8 cellular contexts compared by ENCODE assay signal in genomic region chr14:23182372-23183014, GRCh38. TPM values are rescaled to one million over a fixed set of nuclear protein-coding genes. Genes with fewer than 3 reads are reported as not detected.
DNase-seq lines count a peak whose midpoint lies in the region; ATAC-seq and TF ChIP-seq lines count a peak whose summit lies in the region.

No MANE protein-coding gene starts in this region.

- DNase-seq in activated T-helper 1 cell treated with Interleukin-2 at 50 U/mL for 16 hours (ENCODE audit: low read depth), result peak; percentile 7
- no peak for DNase-seq in activated T-helper 1 cell treated with anti-CD3 and anti-CD28 coated beads, Interleukin-12 subunit alpha, Interleukin-12 subunit beta, Interleukin-2, Interleukin-4 antibody, amounts not matched to agents 30 ng/mL and 10 ng/mL and 1 ng/mL, durations not matched to agents 14 hours and 24 hours and 36 hours (ENCODE audit: low spot score)
- peak; percentile 49 for DNase-seq in activated CD8-positive, alpha-beta memory T cell treated with anti-CD3 and anti-CD28 coated beads, Interleukin-2, amount 10 ng/mL, durations not matched to agents 7 days and 5 days
- DNase-seq in foreskin fibroblast, result no peak
- DNase-seq in neural progenitor cell (ENCODE audit: low spot score), result peak; percentile 88
- no peak for DNase-seq in dermis blood vessel endothelial cell

- H4K20me1 ChIP-seq in neural progenitor cell (ENCODE audit: low read depth), result no peaks in the 10 kb centered on the region

- peak overlapping the region; percentile 77 for H3K4me2 ChIP-seq in neural progenitor cell

- H3K36me3 Mint-ChIP-seq in activated T-helper 1 cell treated with anti-CD3 and anti-CD28 coated beads, Interleukin-12 subunit alpha, Interleukin-12 subunit beta, Interleukin-2, Interleukin-4 antibody, amounts not matched to agents 30 ng/mL and 10 ng/mL and 1 ng/mL, durations not matched to agents 14 hours and 24 hours and 36 hours (ENCODE audit: low read depth), result no peaks in the 10 kb centered on the region
- no peaks in the 10 kb centered on the region for H3K36me3 Mint-ChIP-seq in activated CD8-positive, alpha-beta memory T cell treated with anti-CD3 and anti-CD28 coated beads, Interleukin-2, amount 10 ng/mL, durations not matched to agents 7 days and 5 days
- H3K36me3 Mint-ChIP-seq in neural progenitor cell, result peaks cover 2% of the 10 kb centered on the region

- peak; percentile 82 for ATAC-seq in activated CD8-positive, alpha-beta memory T cell treated with anti-CD3 and anti-CD28 coated beads, Interleukin-2, amount 10 ng/mL, durations not matched to agents 7 days and 5 days
- ATAC-seq in GM19395 (IDR thresholded peaks at IDR 0.05; ENCODE audit: unreplicated experiment), result no peak

- H3K27me3 Mint-ChIP-seq in activated T-helper 1 cell treated with anti-CD3 and anti-CD28 coated beads, Interleukin-12 subunit alpha, Interleukin-12 subunit beta, Interleukin-2, Interleukin-4 antibody, amounts not matched to agents 30 ng/mL and 10 ng/mL and 1 ng/mL, durations not matched to agents 14 hours and 24 hours and 36 hours (ENCODE audit: insufficient read depth), result peaks cover 35% of the 10 kb centered on the region
- peaks cover 39% of the 10 kb centered on the region for H3K27me3 Mint-ChIP-seq in activated CD8-positive, alpha-beta memory T cell treated with anti-CD3 and anti-CD28 coated beads, Interleukin-2, amount 10 ng/mL, durations not matched to agents 7 days and 5 days
- H3K27me3 Mint-ChIP-seq in neural progenitor cell (ENCODE audit: insufficient read depth, low read depth), result peaks cover 3% of the 10 kb centered on the region

- H3K27ac ChIP-seq in neural progenitor cell, result no peak overlapping the region
- no peak overlapping the region for H3K27ac ChIP-seq in urinary bladder (ENCODE audit: low read depth)

- no peak overlapping the region for H3K4me3 Mint-ChIP-seq in activated T-helper 1 cell treated with anti-CD3 and anti-CD28 coated beads, Interleukin-12 subunit alpha, Interleukin-12 subunit beta, Interleukin-2, Interleukin-4 antibody, amounts not matched to agents 30 ng/mL and 10 ng/mL and 1 ng/mL, durations not matched to agents 14 hours and 24 hours and 36 hours
- no peak overlapping the region for H3K4me3 Mint-ChIP-seq in activated CD8-positive, alpha-beta memory T cell treated with anti-CD3 and anti-CD28 coated beads, Interleukin-2, amount 10 ng/mL, durations not matched to agents 7 days and 5 days
- H3K4me3 Mint-ChIP-seq in neural progenitor cell, result no peak overlapping the region

- no peaks in the 10 kb centered on the region for H3K27me3 ChIP-seq in neural progenitor cell

- no peak for TF ChIP-seq CTCF in foreskin fibroblast (IDR thresholded peaks at IDR 0.05; ENCODE audit: low read depth, low read length)
- no peak for TF ChIP-seq CTCF in neural progenitor cell (IDR thresholded peaks at IDR 0.05)

- no peaks in the 10 kb centered on the region for H3K4me1 Mint-ChIP-seq in activated T-helper 1 cell treated with anti-CD3 and anti-CD28 coated beads, Interleukin-12 subunit alpha, Interleukin-12 subunit beta, Interleukin-2, Interleukin-4 antibody, amounts not matched to agents 30 ng/mL and 10 ng/mL and 1 ng/mL, durations not matched to agents 14 hours and 24 hours and 36 hours (ENCODE audit: low read depth)
- peaks cover 2% of the 10 kb centered on the region for H3K4me1 Mint-ChIP-seq in activated CD8-positive, alpha-beta memory T cell treated with anti-CD3 and anti-CD28 coated beads, Interleukin-2, amount 10 ng/mL, durations not matched to agents 7 days and 5 days
- peaks cover 30% of the 10 kb centered on the region for H3K4me1 Mint-ChIP-seq in neural progenitor cell

- peak overlapping the region; percentile 22 for H3K9ac ChIP-seq in neural progenitor cell

- H3K4me1 ChIP-seq in neural progenitor cell (peaks cover 21% of the 10 kb centered on the region), urinary bladder (ENCODE audit: insufficient read depth) (peaks cover 1% of the 10 kb centered on the region)

- H3K4me3 ChIP-seq in foreskin fibroblast (ENCODE audit: low read depth in 1 of 2, low read length in 2 of 2) (peak overlapping the region; percentile 70 to 75), neural progenitor cell (peak overlapping the region; percentile 79), urinary bladder (ENCODE audit: low read depth, low read length) (peak overlapping the region; percentile 54)

- H3K9me3 Mint-ChIP-seq in activated T-helper 1 cell treated with anti-CD3 and anti-CD28 coated beads, Interleukin-12 subunit alpha, Interleukin-12 subunit beta, Interleukin-2, Interleukin-4 antibody, amounts not matched to agents 30 ng/mL and 10 ng/mL and 1 ng/mL, durations not matched to agents 14 hours and 24 hours and 36 hours, result no peaks in the 10 kb centered on the region
- H3K9me3 Mint-ChIP-seq in activated CD8-positive, alpha-beta memory T cell treated with anti-CD3 and anti-CD28 coated beads, Interleukin-2, amount 10 ng/mL, durations not matched to agents 7 days and 5 days (ENCODE audit: low read depth), result no peaks in the 10 kb centered on the region
- no peaks in the 10 kb centered on the region for H3K9me3 Mint-ChIP-seq in neural progenitor cell

- WGBS in urinary bladder, result 1% methylated on average over 19 of the region's 19 CpGs

- H3K27ac Mint-ChIP-seq in activated T-helper 1 cell treated with anti-CD3 and anti-CD28 coated beads, Interleukin-12 subunit alpha, Interleukin-12 subunit beta, Interleukin-2, Interleukin-4 antibody, amounts not matched to agents 30 ng/mL and 10 ng/mL and 1 ng/mL, durations not matched to agents 14 hours and 24 hours and 36 hours, result no peak overlapping the region
- H3K27ac Mint-ChIP-seq in activated CD8-positive, alpha-beta memory T cell treated with anti-CD3 and anti-CD28 coated beads, Interleukin-2, amount 10 ng/mL, durations not matched to agents 7 days and 5 days, result no peak overlapping the region
- H3K27ac Mint-ChIP-seq in neural progenitor cell, result no peak overlapping the region

- peak overlapping the region; percentile 64 for H2AFZ ChIP-seq in neural progenitor cell (replicated peaks)

- no peaks in the 10 kb centered on the region for H3K36me3 ChIP-seq in neural progenitor cell
- no peaks in the 10 kb centered on the region for H3K36me3 ChIP-seq in urinary bladder (ENCODE audit: insufficient read depth)

- H3K9me3 ChIP-seq in neural progenitor cell (ENCODE audit: low read depth), result no peaks in the 10 kb centered on the region

- peaks cover 43% of the 10 kb centered on the region for H3F3A ChIP-seq in neural progenitor cell (ENCODE audit: low read depth)

- intact Hi-C loops in activated T-helper 1 cell treated with anti-CD3 and anti-CD28 coated beads, Interleukin-12 subunit alpha, Interleukin-12 subunit beta, Interleukin-2, Interleukin-4 antibody, amounts not matched to agents 30 ng/mL and 10 ng/mL and 1 ng/mL, durations not matched to agents 14 hours and 24 hours and 36 hours (cut with micrococcal nuclease), result loop anchor here (10.0 kb wide), 1 partner anchor 188 kb away; no protein-coding TSS in a partner anchor

- peaks cover 52% of the 10 kb centered on the region for H3K79me2 ChIP-seq in neural progenitor cell (ENCODE audit: low read depth)

- CTCF ChIA-PET in activated CD8-positive, alpha-beta memory T cell treated with anti-CD3 and anti-CD28 coated beads, Interleukin-2, amount 10 ng/mL, durations not matched to agents 7 days and 5 days (lab: Charles Lee), result interaction anchor here (0.6 to 18.4 kb wide), 9 partner anchors 9 to 312 kb away, joined by 3 to 285 read pairs (median 4); no protein-coding TSS in a partner anchor

RNA-seq across cellular contexts. Expression of gene SLC7A8, which starts 1.0 kb away (rescaled TPM):
- total RNA-seq in activated T-helper 1 cell treated with anti-CD3 and anti-CD28 coated beads, Interleukin-12 subunit alpha, Interleukin-12 subunit beta, Interleukin-2, Interleukin-4 antibody, amounts not matched to agents 30 ng/mL and 10 ng/mL and 1 ng/mL, durations not matched to agents 14 hours and 24 hours and 36 hours, result not detected in 2 replicates
- total RNA-seq in activated CD8-positive, alpha-beta memory T cell treated with anti-CD3 and anti-CD28 coated beads, Interleukin-2, amount 10 ng/mL, durations not matched to agents 7 days and 5 days, result under 1 TPM; 0.54 to 0.91 TPM
- total RNA-seq in neural progenitor cell (ENCODE audit: low replicate concordance) (56.5 and 83.7 TPM in 2 replicates), urinary bladder (8.4 TPM), dermis blood vessel endothelial cell (0.09 TPM in 1 of 2 replicates, not detected in the other)
- polyA plus RNA-seq in urinary bladder, result 35.5 TPM

RNA-seq across cellular contexts. Expression of gene RNF212B, which starts 55.2 kb away (rescaled TPM):
- total RNA-seq in activated T-helper 1 cell treated with anti-CD3 and anti-CD28 coated beads, Interleukin-12 subunit alpha, Interleukin-12 subunit beta, Interleukin-2, Interleukin-4 antibody, amounts not matched to agents 30 ng/mL and 10 ng/mL and 1 ng/mL, durations not matched to agents 14 hours and 24 hours and 36 hours, result not detected in 2 replicates
- not detected for total RNA-seq in activated CD8-positive, alpha-beta memory T cell treated with anti-CD3 and anti-CD28 coated beads, Interleukin-2, amount 10 ng/mL, durations not matched to agents 7 days and 5 days
- 0.50 TPM in 1 of 2 replicates, not detected in the other for total RNA-seq in neural progenitor cell (ENCODE audit: low replicate concordance)
- total RNA-seq in urinary bladder, result not detected
- polyA plus RNA-seq in urinary bladder, result 0.41 TPM
- not detected in 2 replicates for total RNA-seq in dermis blood vessel endothelial cell

Comparison
In these comparisons a context has a peak if more than half of its experiments do, and no peak if none do; other contexts are left out.
1. DNase-seq: peak in activated T-helper 1 cell treated with Interleukin-2 at 50 U/mL for 16 hours (single experiment), activated CD8-positive, alpha-beta memory T cell treated with anti-CD3 and anti-CD28 coated beads, Interleukin-2, amount 10 ng/mL, durations not matched to agents 7 days and 5 days (single experiment) and neural progenitor cell (single experiment); none in activated T-helper 1 cell treated with anti-CD3 and anti-CD28 coated beads, Interleukin-12 subunit alpha, Interleukin-12 subunit beta, Interleukin-2, Interleukin-4 antibody, amounts not matched to agents 30 ng/mL and 10 ng/mL and 1 ng/mL, durations not matched to agents 14 hours and 24 hours and 36 hours (single experiment), foreskin fibroblast (0 of 2) and dermis blood vessel endothelial cell (single experiment).
2. Peak in every context shown above with its lines, with median percentiles within 50 percentile points of each other: H3K4me3 ChIP-seq.